Comparison of ENCODE assay signal across 16 cellular contexts in the genomic region with DNA sequence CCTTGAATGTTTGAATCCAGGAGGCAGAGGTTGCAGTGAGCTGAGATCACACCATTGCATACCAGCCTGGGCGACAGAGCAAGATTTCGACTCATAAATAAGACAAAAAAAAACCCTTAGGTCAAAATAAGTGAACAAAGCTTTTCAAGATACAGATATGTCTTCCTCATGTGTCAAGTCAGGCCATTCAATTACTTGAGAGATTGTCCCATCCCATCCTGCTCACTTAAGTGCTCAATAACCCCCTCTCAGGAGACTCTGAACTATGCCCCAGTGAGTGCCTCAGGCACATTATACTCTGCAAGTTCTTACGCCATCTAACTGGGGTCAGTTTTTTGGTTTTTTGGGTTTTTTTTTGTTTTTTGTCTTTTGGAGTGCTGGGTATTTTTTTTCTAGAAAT. TPM values are rescaled to one million over a fixed set of nuclear protein-coding genes. Genes with fewer than 3 reads are reported as not detected.
DNase-seq lines count a peak whose midpoint lies in the region; ATAC-seq, FAIRE-seq and TF ChIP-seq lines count a peak whose summit lies in the region.
"Had no signal": no experiment of that assay in that cellular context is flagged by ENCODE, and none has a peak within 500 bp of the region (broad histone marks: within the 10 kb centered on the region; RNA-seq: fewer than 3 reads in every experiment).

No MANE protein-coding gene starts in this region.

- no peaks in the 10 kb centered on the region for H3K27me3 ChIP-seq in BLaER1 treated with 17β-estradiol and CSF1 and Interleukin-3, amounts not matched to agents 10 nM and 100 nM
- no peaks in the 10 kb centered on the region for H3K27me3 ChIP-seq in GM23248 (replicated peaks; ENCODE audit: insufficient read depth)
- no peaks in the 10 kb centered on the region for H3K27me3 ChIP-seq in astrocyte (ENCODE audit: insufficient read depth, low read length)
- H3K27me3 ChIP-seq: BE2C, testis had no signal

- WGBS in GM23248 (ENCODE audit: low coverage in 1 of 2, low lambda C conversion rate in 2 of 2, missing lambda C conversion rate in 2 of 2), 2 experiments: 94 to 96% methylated on average over 3 of the region's 3 CpGs

- no peaks in the 10 kb centered on the region for H3F3A ChIP-seq in GM23248 (ENCODE audit: insufficient read depth)

- DNase-seq in GM23248 (peak; percentile 8), astrocyte (ENCODE audit: low read depth) (peak; percentile 14), mesothelial cell of epicardium (ENCODE audit: low spot score in 2 of 2, unreplicated experiment in 2 of 2) (no peak), COLO668 (lab: John Stamatoyannopoulos, UW; ENCODE audit: unreplicated experiment) (no peak), T-helper 2 cell (no peak)
- DNase-seq: anterior cingulate cortex, BE2C, Kasumi-1, NCI-H1930, NCI-H774, testis had no signal

- H3K4me1 Mint-ChIP-seq in astrocyte (ENCODE audit: low read depth, unreplicated experiment): peaks cover 17% of the 10 kb centered on the region
- peaks cover 27% of the 10 kb centered on the region for H3K4me1 Mint-ChIP-seq in mesothelial cell of epicardium

- H3K27me3 Mint-ChIP-seq in astrocyte (ENCODE audit: low read depth, unreplicated experiment) (no peaks in the 10 kb centered on the region), mesothelial cell of epicardium (ENCODE audit: low read depth) (no peaks in the 10 kb centered on the region)

- H3K4me3 Mint-ChIP-seq in astrocyte (ENCODE audit: unreplicated experiment) (peak overlapping the region; percentile 98), mesothelial cell of epicardium (peak overlapping the region; percentile 99)

- H3K9me3 ChIP-seq in BLaER1 treated with 17β-estradiol and CSF1 and Interleukin-3, amounts not matched to agents 10 nM and 100 nM (replicated peaks in 1 of 11): peaks cover 61 to 68% (median 66%) of the 10 kb centered on the region in 11 experiments
- H3K9me3 ChIP-seq in GM23248 (ENCODE audit: low read depth) (no peaks in the 10 kb centered on the region), astrocyte (ENCODE audit: insufficient read depth, low read depth, low read length) (no peaks in the 10 kb centered on the region)
- H3K9me3 ChIP-seq: BE2C, testis had no signal

- H3K4me1 ChIP-seq in BLaER1 treated with 17β-estradiol and CSF1 and Interleukin-3, amounts not matched to agents 10 nM and 100 nM: peaks cover 7 to 26% (median 14%) of the 10 kb centered on the region in 10 experiments; a peak in 15 of 20 replicates
- H3K4me1 ChIP-seq in GM23248 (ENCODE audit: insufficient read depth) (peaks cover 9% of the 10 kb centered on the region), astrocyte (ENCODE audit: insufficient read depth, low read length) (no peaks in the 10 kb centered on the region)
- H3K4me1 ChIP-seq: BE2C had no signal

- H3K27ac Mint-ChIP-seq in astrocyte (ENCODE audit: unreplicated experiment) (peak overlapping the region; percentile 86), mesothelial cell of epicardium (peak overlapping the region; percentile 53)
- H3K27ac Mint-ChIP-seq: T-helper 1 cell treated with Interleukin-12 subunit alpha and Interleukin-12 subunit beta and Interleukin-4 antibody, amounts not matched to agents 30 μg/mL and 1 μg/mL, for 36 hours had no signal

- H2AFZ ChIP-seq in GM23248: no peak overlapping the region
- H2AFZ ChIP-seq in astrocyte (ENCODE audit: low read depth, low read length): no peak overlapping the region

- no peak for FAIRE-seq in astrocyte (lab: Jason Lieb, UNC)
- FAIRE-seq: GM12892 had no signal

- in situ Hi-C loops in GM23248 (cut with MboI): no loop called here

- H3K36me3 Mint-ChIP-seq in astrocyte (ENCODE audit: low read depth, unreplicated experiment) (peaks cover 13% of the 10 kb centered on the region), mesothelial cell of epicardium (peaks cover 39% of the 10 kb centered on the region)

- H3K9me3 Mint-ChIP-seq in astrocyte (ENCODE audit: unreplicated experiment) (peaks cover 6% of the 10 kb centered on the region), mesothelial cell of epicardium (peaks cover 17% of the 10 kb centered on the region)

- H3K79me2 ChIP-seq in GM23248 (ENCODE audit: insufficient read depth): peaks cover 74% of the 10 kb centered on the region
- H3K79me2 ChIP-seq in astrocyte (ENCODE audit: insufficient read depth, low read length): peaks cover 72% of the 10 kb centered on the region

- peak overlapping the region; percentile 12 to 96 (median 82); a peak in 13 of 20 replicates for H3K4me3 ChIP-seq in BLaER1 treated with 17β-estradiol and CSF1 and Interleukin-3, amounts not matched to agents 10 nM and 100 nM
- H3K4me3 ChIP-seq in GM23248: no peak overlapping the region
- H3K4me3 ChIP-seq in astrocyte (ENCODE audit: insufficient read depth, low read depth, low read length): no peak overlapping the region
- H3K4me3 ChIP-seq: testis had no signal

- TF ChIP-seq CTCF in astrocyte (IDR thresholded peaks at IDR 0.05; ENCODE audit: insufficient read depth, low read depth, low read length) (no peak), mesothelial cell of epicardium (IDR thresholded peaks at IDR 0.05; ENCODE audit: unreplicated experiment) (no peak)

- no peak overlapping the region for H3K27ac ChIP-seq in BLaER1 treated with 17β-estradiol and CSF1 and Interleukin-3, amounts not matched to agents 10 nM and 100 nM
- H3K27ac ChIP-seq in GM23248 (no peak overlapping the region), astrocyte (ENCODE audit: low read depth, low read length) (no peak overlapping the region)
- H3K27ac ChIP-seq: testis had no signal

- H3K4me2 ChIP-seq in BLaER1 treated with 17β-estradiol and CSF1 and Interleukin-3, amounts not matched to agents 10 nM and 100 nM: peak overlapping the region in 1 of 11 experiments; percentile 82; a peak in 2 of 22 replicates
- H3K4me2 ChIP-seq in GM23248 (ENCODE audit: unreplicated experiment) (no peak overlapping the region), astrocyte (ENCODE audit: low read length) (peak overlapping the region; percentile 4)

- H3K9me2 ChIP-seq in GM23248 (ENCODE audit: insufficient read depth): no peaks in the 10 kb centered on the region

- H3K9ac ChIP-seq in BLaER1 treated with 17β-estradiol and CSF1 and Interleukin-3, amounts not matched to agents 10 nM and 100 nM: no peak overlapping the region
- no peak overlapping the region for H3K9ac ChIP-seq in GM23248
- no peak overlapping the region for H3K9ac ChIP-seq in astrocyte (ENCODE audit: low read length)

- peaks cover 60 to 66% (median 64%) of the 10 kb centered on the region in 11 experiments for H3K36me3 ChIP-seq in BLaER1 treated with 17β-estradiol and CSF1 and Interleukin-3, amounts not matched to agents 10 nM and 100 nM
- H3K36me3 ChIP-seq in GM23248 (ENCODE audit: low read depth) (peaks cover 8% of the 10 kb centered on the region; the same call in 1 of the 2 replicates), astrocyte (ENCODE audit: insufficient read depth, low read length) (no peaks in the 10 kb centered on the region)

- ATAC-seq in esophagus mucosa (no peak), HG02610 (IDR thresholded peaks at IDR 0.05; ENCODE audit: unreplicated experiment) (no peak)

- H4K20me1 ChIP-seq in BLaER1 treated with 17β-estradiol and CSF1 and Interleukin-3, amounts not matched to agents 10 nM and 100 nM: no peaks in the 10 kb centered on the region; a peak in 4 of 22 replicates
- H4K20me1 ChIP-seq in GM23248 (ENCODE audit: insufficient read depth): no peaks in the 10 kb centered on the region
- peaks cover 17% of the 10 kb centered on the region for H4K20me1 ChIP-seq in astrocyte (ENCODE audit: insufficient read depth, low read length)

RNA-seq across cellular contexts. Expression of a gene that starts 2.6 kb away (rescaled TPM):
- 8.2 and 10.5 TPM in 2 replicates for total RNA-seq in GM23248 (2014; rRNA removed; shearing (Covaris generic))
- 6.9 and 8.2 TPM in 2 replicates for polyA plus RNA-seq in GM23248 (2016; fragmentation: Nextera tagmentation; extraction: Ambion mirVana)
- total RNA-seq in astrocyte: 44.8 and 52.4 TPM in 2 replicates
- 165 to 169 TPM (median 165 TPM) in 3 replicates for total RNA-seq in mesothelial cell of epicardium
- 19.1 TPM for total RNA-seq in esophagus mucosa

Comparison
In these comparisons a context has a peak if more than half of its experiments do, and no peak if none do; other contexts are left out.
1. H3K4me3 ChIP-seq: peak in BLaER1 treated with 17β-estradiol and CSF1 and Interleukin-3, amounts not matched to agents 10 nM and 100 nM (10 of 10); none in GM23248 (single experiment) and astrocyte (single experiment).
2. DNase-seq: peak in GM23248 (single experiment) and astrocyte (single experiment); none in mesothelial cell of epicardium (0 of 2), COLO668 (single experiment) and T-helper 2 cell (0 of 5).